ENCODE assay signal across 9 cellular contexts in the genomic region with DNA sequence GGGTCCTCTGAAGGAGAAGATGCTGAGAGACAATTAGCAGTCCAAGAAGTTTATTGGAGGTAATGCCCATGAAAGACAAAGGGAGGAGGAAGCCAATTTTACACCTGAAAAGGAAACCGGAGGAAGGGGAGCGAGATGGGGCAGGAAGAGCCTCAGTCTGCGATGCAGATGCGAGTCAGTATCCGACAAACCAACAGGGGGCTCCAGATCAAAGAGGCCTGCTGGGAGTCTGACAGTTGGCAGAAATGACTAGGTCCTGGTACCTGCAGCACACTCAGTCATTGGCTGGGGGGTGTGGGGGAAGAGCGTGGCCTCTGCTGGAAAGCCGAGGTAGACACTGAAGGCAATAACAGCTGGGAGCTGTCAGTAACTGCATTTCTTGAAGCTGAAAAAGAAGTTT.
DNase-seq lines count a peak whose midpoint lies in the region; ATAC-seq, FAIRE-seq and TF ChIP-seq lines count a peak whose summit lies in the region.
"Had no signal": no experiment of that assay in that cellular context is flagged by ENCODE, and none has a peak within 500 bp of the region (broad histone marks: within the 10 kb centered on the region; RNA-seq: fewer than 3 reads in every experiment).

No MANE protein-coding gene starts in this region.

- H3K9me3 ChIP-seq in BE2C (no peaks in the 10 kb centered on the region), kidney (ENCODE audit: control insufficient read depth in 1 of 2, low read length in 2 of 2) (no peaks in the 10 kb centered on the region)

- no peak for FAIRE-seq in kidney (lab: Jason Lieb, UNC)
- FAIRE-seq: TTC549 had no signal

- H3K27me3 Mint-ChIP-seq in CD14-positive monocyte (ENCODE audit: low read depth in 3 of 3), result peaks cover 0 to 2% (median 0%) of the 10 kb centered on the region in 3 donors

- H3K4me1 ChIP-seq in BE2C (no peaks in the 10 kb centered on the region), kidney (ENCODE audit: control insufficient read depth in 1 of 2, insufficient read depth in 1 of 2, low read depth in 1 of 2, low read length in 2 of 2) (no peaks in the 10 kb centered on the region)

- ATAC-seq in GM18858 (IDR thresholded peaks at IDR 0.05; ENCODE audit: unreplicated experiment) (peak; percentile 77), HG02798 (IDR thresholded peaks at IDR 0.05; ENCODE audit: poor library complexity, unreplicated experiment) (peak; percentile 77), left ventricle myocardium superior (no peak)

- H3K27me3 ChIP-seq in BE2C, result no peaks in the 10 kb centered on the region

- H3K36me3 ChIP-seq in BE2C, result no peaks in the 10 kb centered on the region
- no peaks in the 10 kb centered on the region for H3K36me3 ChIP-seq in kidney (ENCODE audit: control insufficient read depth in 1 of 2, insufficient read depth in 2 of 2, low read length in 2 of 2)

- intact Hi-C loops in CD14-positive monocyte (cut with micrococcal nuclease), result no loop called here
- intact Hi-C loops in kidney (cut with DNase I), result no loop called here
- intact Hi-C loops in left ventricle myocardium superior (cut with micrococcal nuclease), result no loop called here

- DNase-seq in BE2C (peak; percentile 36), RPMI8226 (peak; percentile 3), CD14-positive monocyte (ENCODE audit: low spot score) (no peak), NOMO-1 treated with DMSO at 0.1 percent for 48 hours (lab: John Stamatoyannopoulos, UW; ENCODE audit: unreplicated experiment) (no peak), kidney (no peak), left ventricle myocardium superior (no peak)

- H3K27ac ChIP-seq in kidney (ENCODE audit: low read depth in 2 of 2, low read length in 2 of 2), result no peak overlapping the region

- no peaks in the 10 kb centered on the region for H3K36me3 Mint-ChIP-seq in CD14-positive monocyte

- H3K9ac ChIP-seq in kidney (ENCODE audit: low read length in 2 of 2), result no peak overlapping the region

- no peaks in the 10 kb centered on the region for H3K4me1 Mint-ChIP-seq in CD14-positive monocyte

- H3K9me3 Mint-ChIP-seq in CD14-positive monocyte, result peaks cover 0 to 11% (median 7%) of the 10 kb centered on the region in 7 donors

- H3K4me3 ChIP-seq in BE2C (ENCODE audit: low read depth, low read length) (no peak overlapping the region), kidney (ENCODE audit: low read length in 2 of 2) (no peak overlapping the region)

- H3K4me3 Mint-ChIP-seq in CD14-positive monocyte, result no peak overlapping the region

- no peak overlapping the region for H3K27ac Mint-ChIP-seq in CD14-positive monocyte

- TF ChIP-seq CTCF in BE2C (IDR thresholded peaks at IDR 0.05; ENCODE audit: low read depth, low read length) (peak; percentile 45), CD14-positive monocyte (IDR thresholded peaks at IDR 0.05) (no peak), kidney (IDR thresholded peaks at IDR 0.05; ENCODE audit: borderline replicate concordance, extremely low read depth, insufficient read depth) (no peak)

Comparison
In these comparisons a context has a peak if more than half of its experiments do, and no peak if none do; other contexts are left out.
1. DNase-seq: peak in BE2C (single experiment) and RPMI8226 (single experiment); none in CD14-positive monocyte (single experiment), NOMO-1 treated with DMSO at 0.1 percent for 48 hours (single experiment), kidney (single experiment) and left ventricle myocardium superior (single experiment).